ENCODE assay signal across 9 cellular contexts in genomic region chr2:44578401-44579135, GRCh38.
DNase-seq lines count a peak whose midpoint lies in the region; ATAC-seq and TF ChIP-seq lines count a peak whose summit lies in the region.
"Had no signal": no experiment of that assay in that cellular context is flagged by ENCODE, and none has a peak within 500 bp of the region (broad histone marks: within the 10 kb centered on the region; RNA-seq: fewer than 3 reads in every experiment).

No MANE protein-coding gene starts in this region.

- ATAC-seq in left lung (peak; percentile 66), GM21528 (IDR thresholded peaks at IDR 0.05; ENCODE audit: low FRiP score, unreplicated experiment) (no peak)

- TF ChIP-seq CTCF in left lung (IDR thresholded peaks at IDR 0.05) = no peak

- peaks cover 0 to 16% of the 10 kb centered on the region in 2 donors for H3K4me1 ChIP-seq in left lung

- peak overlapping the region in 1 of 2 donors; percentile 76 for H3K27ac ChIP-seq in left lung

- H3K27me3 ChIP-seq in left lung = no peaks in the 10 kb centered on the region

- no peak overlapping the region for H3K4me3 ChIP-seq in left lung

- intact Hi-C loops in left lung (cut with DNase I) = no loop called here

- H3K36me3 ChIP-seq in left lung = no peaks in the 10 kb centered on the region

- no peaks in the 10 kb centered on the region for H3K9me3 ChIP-seq in left lung

- DNase-seq in Daoy (ENCODE audit: low read depth) (peak; percentile 25), H4 (ENCODE audit: low spot score) (peak; percentile 48), SIG-M5 (lab: John Stamatoyannopoulos, UW) (peak; percentile 90), left lung (no peak), GM19238 (ENCODE audit: insufficient read length, low spot score) (no peak), globus pallidus (ENCODE audit: low spot score) (no peak), GOT3 (lab: John Stamatoyannopoulos, UW) (no peak)
- DNase-seq: activated CD4-positive, CD25-positive, alpha-beta regulatory T cell had no signal

Comparison
In these comparisons a context has a peak if more than half of its experiments do, and no peak if none do; other contexts are left out.
1. DNase-seq: peak in Daoy (single experiment), H4 (single experiment) and SIG-M5 (single experiment); none in left lung (0 of 2), GM19238 (single experiment), globus pallidus (single experiment) and GOT3 (single experiment).